14 cellular contexts compared by ENCODE assay signal in the genomic region with DNA sequence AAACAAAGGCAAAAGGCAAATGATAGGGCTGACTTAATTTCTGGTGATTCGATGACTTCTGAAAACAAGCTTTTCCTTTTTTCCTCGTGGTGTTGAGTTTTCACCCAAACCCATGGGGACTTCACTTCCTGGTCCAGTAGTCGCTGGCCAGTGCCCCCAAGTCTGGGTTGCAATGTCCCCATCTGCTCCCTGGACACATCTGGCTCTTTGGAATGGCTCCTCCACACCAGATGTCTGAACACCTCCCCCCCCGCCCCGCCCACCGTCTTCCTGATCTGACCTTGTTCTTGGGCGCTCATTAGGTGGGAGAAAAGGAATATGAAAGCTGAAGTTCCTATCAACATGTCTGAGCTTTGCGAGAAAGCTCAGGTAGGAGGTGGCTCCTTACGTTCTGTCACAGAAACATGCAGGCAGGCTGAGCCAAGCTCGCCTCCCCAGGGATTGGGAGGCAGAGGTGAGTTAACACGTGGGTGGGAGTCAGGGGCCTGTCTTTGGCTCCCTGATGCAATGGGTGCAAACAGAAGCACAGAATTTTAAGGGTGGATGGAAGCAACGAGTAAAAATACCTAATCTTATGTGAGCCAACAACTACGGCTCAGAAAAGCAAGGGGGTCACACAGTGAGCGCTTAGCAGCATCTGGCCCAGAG.
DNase-seq lines count a peak whose midpoint lies in the region; TF ChIP-seq lines count a peak whose summit lies in the region.
"Had no signal": no experiment of that assay in that cellular context is flagged by ENCODE, and none has a peak within 500 bp of the region (broad histone marks: within the 10 kb centered on the region; RNA-seq: fewer than 3 reads in every experiment).

No MANE protein-coding gene starts in this region.

- H4K20me1 ChIP-seq in neural progenitor cell (ENCODE audit: low read depth), result no peaks in the 10 kb centered on the region

- no peak overlapping the region for H3K4me3 ChIP-seq in NB4 (ENCODE audit: low read depth, low read length)
- H3K4me3 ChIP-seq in mesenchymal stem cell (ENCODE audit: insufficient read depth in 1 of 2, low read depth in 1 of 2, low read length in 2 of 2), result peak overlapping the region in 1 of 2 experiments; percentile 6
- no peak overlapping the region for H3K4me3 ChIP-seq in neural progenitor cell

- peak overlapping the region; percentile 66 for H3K27ac ChIP-seq in cingulate gyrus (ENCODE audit: low read depth, low read length)
- H3K27ac ChIP-seq in mesenchymal stem cell (ENCODE audit: low read length, poor library complexity, severe bottlenecking), result no peak overlapping the region
- peak overlapping the region; percentile 55 for H3K27ac ChIP-seq in temporal lobe (ENCODE audit: low read depth, low read length)
- no peak overlapping the region for H3K27ac ChIP-seq in neural progenitor cell

- peak overlapping the region; percentile 70 for H3K9ac ChIP-seq in mesenchymal stem cell (ENCODE audit: low read length)
- no peak overlapping the region for H3K9ac ChIP-seq in neural progenitor cell

- no peaks in the 10 kb centered on the region for H3F3A ChIP-seq in neural progenitor cell (ENCODE audit: low read depth)

- H4K8ac ChIP-seq in mesenchymal stem cell (ENCODE audit: low read length), result no peak overlapping the region

- H2AFZ ChIP-seq in mesenchymal stem cell (ENCODE audit: low read depth, low read length), result no peak overlapping the region
- H2AFZ ChIP-seq in neural progenitor cell (replicated peaks), result no peak overlapping the region

- H3K36me3 Mint-ChIP-seq in neural progenitor cell, result peaks cover 2% of the 10 kb centered on the region
- H3K36me3 Mint-ChIP-seq in activated T-cell treated with anti-CD3 and anti-CD28 coated beads, Interleukin-2, amount 50 U/mL, for 24 hours (ENCODE audit: low read depth), result peaks cover 2% of the 10 kb centered on the region

- H3K27me3 Mint-ChIP-seq in neural progenitor cell (ENCODE audit: insufficient read depth, low read depth), result peaks cover 5% of the 10 kb centered on the region
- no peaks in the 10 kb centered on the region for H3K27me3 Mint-ChIP-seq in activated T-cell treated with anti-CD3 and anti-CD28 coated beads, Interleukin-2, amount 50 U/mL, for 24 hours
- H3K27me3 Mint-ChIP-seq: activated B cell treated with CpG ODN at 0.5 μM for 24 hours had no signal

- peak overlapping the region; percentile 10 to 17 for H3K4ac ChIP-seq in mesenchymal stem cell (ENCODE audit: low read depth in 1 of 2, low read length in 2 of 2)

- no peaks in the 10 kb centered on the region for H3K79me1 ChIP-seq in mesenchymal stem cell (replicated peaks; ENCODE audit: low read length, poor library complexity, severe bottlenecking)

- H3K14ac ChIP-seq in mesenchymal stem cell (ENCODE audit: low read length in 2 of 2), result peak overlapping the region in 1 of 2 experiments; percentile 11

- H2BK12ac ChIP-seq in mesenchymal stem cell (ENCODE audit: low read length in 2 of 2), result peak overlapping the region in 1 of 2 experiments; percentile 67

- TF ChIP-seq POLR2A in NB4 (IDR thresholded peaks at IDR 0.05; ENCODE audit: extremely low read depth, insufficient read length), result no peak

- H3K4me2 ChIP-seq in mesenchymal stem cell (ENCODE audit: low read length, poor library complexity, severe bottlenecking) (no peak overlapping the region), neural progenitor cell (no peak overlapping the region)

- no peak for TF ChIP-seq CTCF in NB4 (IDR thresholded peaks at IDR 0.05; ENCODE audit: low read depth, low read length)
- TF ChIP-seq CTCF in neural progenitor cell (IDR thresholded peaks at IDR 0.05), result no peak

- H3K4me3 Mint-ChIP-seq in neural progenitor cell, result no peak overlapping the region
- H3K4me3 Mint-ChIP-seq in activated T-cell treated with anti-CD3 and anti-CD28 coated beads, Interleukin-2, amount 50 U/mL, for 24 hours, result no peak overlapping the region
- H3K4me3 Mint-ChIP-seq: activated B cell treated with CpG ODN at 0.5 μM for 24 hours had no signal

- H3K79me2 ChIP-seq in neural progenitor cell (ENCODE audit: low read depth), result no peaks in the 10 kb centered on the region

- H3K9me3 Mint-ChIP-seq in neural progenitor cell, result no peaks in the 10 kb centered on the region
- no peaks in the 10 kb centered on the region for H3K9me3 Mint-ChIP-seq in activated T-cell treated with anti-CD3 and anti-CD28 coated beads, Interleukin-2, amount 50 U/mL, for 24 hours
- H3K9me3 Mint-ChIP-seq: activated B cell treated with CpG ODN at 0.5 μM for 24 hours had no signal

- H3K23ac ChIP-seq in mesenchymal stem cell (ENCODE audit: low read length in 2 of 2), result no peak overlapping the region

- H3K4me1 ChIP-seq in mesenchymal stem cell (ENCODE audit: control insufficient read depth, insufficient read depth, low read depth, low read length) (peaks cover 12% of the 10 kb centered on the region), neural progenitor cell (no peaks in the 10 kb centered on the region)

- H4K91ac ChIP-seq in mesenchymal stem cell (ENCODE audit: low read length), result no peak overlapping the region

- H3K27me3 ChIP-seq in mesenchymal stem cell (ENCODE audit: control insufficient read depth in 1 of 2, insufficient read depth in 1 of 2, low read length in 2 of 2), result no peaks in the 10 kb centered on the region
- H3K27me3 ChIP-seq in neural progenitor cell, result no peaks in the 10 kb centered on the region

- H3K27ac Mint-ChIP-seq in neural progenitor cell, result no peak overlapping the region
- no peak overlapping the region for H3K27ac Mint-ChIP-seq in activated T-cell treated with anti-CD3 and anti-CD28 coated beads, Interleukin-2, amount 50 U/mL, for 24 hours
- H3K27ac Mint-ChIP-seq: activated B cell treated with CpG ODN at 0.5 μM for 24 hours had no signal

- no peak overlapping the region for H3K18ac ChIP-seq in mesenchymal stem cell (ENCODE audit: low read depth in 1 of 2, low read length in 2 of 2)

- 84% methylated on average over 14 of the region's 14 CpGs for WGBS in mesenchymal stem cell

- H3K4me1 Mint-ChIP-seq in neural progenitor cell, result peaks cover 15% of the 10 kb centered on the region
- H3K4me1 Mint-ChIP-seq in activated T-cell treated with anti-CD3 and anti-CD28 coated beads, Interleukin-2, amount 50 U/mL, for 24 hours (ENCODE audit: low read depth), result no peaks in the 10 kb centered on the region
- H3K4me1 Mint-ChIP-seq: activated B cell treated with CpG ODN at 0.5 μM for 24 hours had no signal

- H2AK5ac ChIP-seq in mesenchymal stem cell (ENCODE audit: low read length, severe bottlenecking), result no peak overlapping the region

- H3K36me3 ChIP-seq in mesenchymal stem cell (ENCODE audit: control insufficient read depth in 1 of 2, insufficient read depth in 2 of 2, low read depth in 1 of 2, low read length in 2 of 2), result peaks cover 27 to 58% of the 10 kb centered on the region in 2 experiments
- H3K36me3 ChIP-seq in neural progenitor cell, result no peaks in the 10 kb centered on the region

- no peaks in the 10 kb centered on the region for H3K9me3 ChIP-seq in mesenchymal stem cell (ENCODE audit: control insufficient read depth, low read length)
- H3K9me3 ChIP-seq in neural progenitor cell (ENCODE audit: low read depth), result no peaks in the 10 kb centered on the region

- no peak overlapping the region for H2BK120ac ChIP-seq in mesenchymal stem cell (ENCODE audit: low read depth, low read length)

- H2BK5ac ChIP-seq in mesenchymal stem cell (ENCODE audit: low read depth, low read length, poor library complexity, severe bottlenecking), result no peak overlapping the region

- H2BK15ac ChIP-seq in mesenchymal stem cell (ENCODE audit: low read depth, poor library complexity, severe bottlenecking), result no peak overlapping the region

- DNase-seq in NB4 (ENCODE audit: low read depth), result peak; percentile 35
- DNase-seq in mesenchymal stem cell, result no peak
- no peak for DNase-seq in neural progenitor cell (ENCODE audit: low spot score)
- DNase-seq in activated T-cell treated with anti-CD3 and anti-CD28 coated beads, Interleukin-2, amount 50 U/mL, for 24 hours, result no peak
- DNase-seq in NCI-H1930 (lab: John Stamatoyannopoulos, UW), result no peak
- DNase-seq: activated B cell treated with CpG ODN at 0.5 μM for 24 hours; activated naive CD4-positive, alpha-beta T cell; C1 segment of cervical spinal cord; DMS79 treated with DMSO at 0.1 percent for 48 hours; NCI-H69; stimulated activated CD4-positive, alpha-beta T cell treated with anti-CD3 and anti-CD28 coated beads, Interleukin-4, amount 100 ng/mL, for 1 hour; SW 1271 had no signal

Comparison
In these comparisons a context has a peak if more than half of its experiments do, and no peak if none do; other contexts are left out.
1. H3K27ac ChIP-seq: peak in cingulate gyrus (single experiment) and temporal lobe (single experiment); none in mesenchymal stem cell (single experiment) and neural progenitor cell (single experiment).